Comparison of ENCODE assay signal across 20 cellular contexts in genomic region chr2:32895424-32895823, GRCh38. TPM values are rescaled to one million over a fixed set of nuclear protein-coding genes. Genes with fewer than 3 reads are reported as not detected.
"Had no signal": no experiment of that assay in that cellular context is flagged by ENCODE, and none has a peak within 500 bp of the region (broad histone marks: within the 10 kb centered on the region; RNA-seq: fewer than 3 reads in every experiment).

No MANE protein-coding gene starts in this region.

- DNase-seq: cortex of kidney; effector memory CD4-positive, alpha-beta T cell; glutamatergic neuron; islet precursor cell; mammary epithelial cell; mucosa of descending colon; naive thymus-derived CD8-positive, alpha-beta T cell; ovary; sigmoid colon; small intestine; stimulated activated CD4-positive, alpha-beta T cell treated with anti-CD3 and anti-CD28 coated beads, Interleukin-12 subunit alpha, Interleukin-12 subunit beta, amount 100 ng/mL, for 4 hours; stimulated activated naive CD4-positive, alpha-beta T cell treated with Interleukin-2 at 50 U/mL for 16 hours; tibial artery; upper lobe of left lung; uterus had no signal

- ATAC-seq: esophagus mucosa; gastroesophageal sphincter; left lobe of liver; mucosa of descending colon; naive thymus-derived CD8-positive, alpha-beta T cell had no signal

- H3K4me3 Mint-ChIP-seq: naive thymus-derived CD8-positive, alpha-beta T cell; neural crest cell had no signal

- H3K4me3 ChIP-seq: gastroesophageal sphincter, mucosa of descending colon, ovary, right atrium auricular region, sigmoid colon, tibial artery, upper lobe of left lung, uterus had no signal

- H3K9me3 Mint-ChIP-seq: neural crest cell had no signal

RNA-seq across cellular contexts. Expression of gene LTBP1, which starts 51.3 kb away (rescaled TPM):
- total RNA-seq: naive thymus-derived CD8-positive, alpha-beta T cell had no signal
